In the genomic region with DNA sequence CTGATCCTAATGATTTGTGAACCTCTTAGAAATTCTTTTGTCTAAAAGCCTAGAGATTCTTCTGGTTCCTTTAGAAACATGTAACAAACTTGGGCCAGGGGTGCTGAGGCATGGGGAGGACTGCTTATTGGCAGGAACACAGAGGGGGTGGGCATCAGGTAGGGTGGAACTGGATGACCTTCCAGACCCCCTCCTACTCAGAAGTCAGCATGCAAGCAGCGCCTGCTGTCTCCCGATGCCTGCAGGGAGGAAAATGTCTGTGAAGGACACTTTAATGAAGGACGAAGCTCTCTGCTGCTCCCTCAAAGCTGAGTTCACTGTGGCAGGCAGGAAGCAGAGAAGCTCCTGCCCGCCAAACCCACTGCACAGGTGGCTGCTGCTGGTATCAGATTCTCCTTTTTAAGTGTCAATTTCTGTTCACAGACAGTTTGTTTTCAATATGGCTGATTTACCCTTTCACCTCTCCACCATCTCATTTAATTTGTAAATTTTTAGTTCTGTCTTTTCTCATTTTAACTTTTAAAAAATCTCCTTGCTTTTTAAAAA, we compare ENCODE assay signal across 1 cellular context.
TF ChIP-seq lines count a peak whose summit lies in the region.

No MANE protein-coding gene starts in this region.

TF ChIP-seq in HepG2, 621 proteins besides CTCF, POLR2A, EP300 and RAD21:
- TF ChIP-seq ZNF768 (CRISPR knock-in tag; IDR thresholded peaks at IDR 0.05) (no peak), IKZF1 (IDR thresholded peaks at IDR 0.05) (no peak), CCDC6 (CRISPR knock-in tag; IDR thresholded peaks at IDR 0.05) (no peak)
- TF ChIP-seq, protein P1, sequence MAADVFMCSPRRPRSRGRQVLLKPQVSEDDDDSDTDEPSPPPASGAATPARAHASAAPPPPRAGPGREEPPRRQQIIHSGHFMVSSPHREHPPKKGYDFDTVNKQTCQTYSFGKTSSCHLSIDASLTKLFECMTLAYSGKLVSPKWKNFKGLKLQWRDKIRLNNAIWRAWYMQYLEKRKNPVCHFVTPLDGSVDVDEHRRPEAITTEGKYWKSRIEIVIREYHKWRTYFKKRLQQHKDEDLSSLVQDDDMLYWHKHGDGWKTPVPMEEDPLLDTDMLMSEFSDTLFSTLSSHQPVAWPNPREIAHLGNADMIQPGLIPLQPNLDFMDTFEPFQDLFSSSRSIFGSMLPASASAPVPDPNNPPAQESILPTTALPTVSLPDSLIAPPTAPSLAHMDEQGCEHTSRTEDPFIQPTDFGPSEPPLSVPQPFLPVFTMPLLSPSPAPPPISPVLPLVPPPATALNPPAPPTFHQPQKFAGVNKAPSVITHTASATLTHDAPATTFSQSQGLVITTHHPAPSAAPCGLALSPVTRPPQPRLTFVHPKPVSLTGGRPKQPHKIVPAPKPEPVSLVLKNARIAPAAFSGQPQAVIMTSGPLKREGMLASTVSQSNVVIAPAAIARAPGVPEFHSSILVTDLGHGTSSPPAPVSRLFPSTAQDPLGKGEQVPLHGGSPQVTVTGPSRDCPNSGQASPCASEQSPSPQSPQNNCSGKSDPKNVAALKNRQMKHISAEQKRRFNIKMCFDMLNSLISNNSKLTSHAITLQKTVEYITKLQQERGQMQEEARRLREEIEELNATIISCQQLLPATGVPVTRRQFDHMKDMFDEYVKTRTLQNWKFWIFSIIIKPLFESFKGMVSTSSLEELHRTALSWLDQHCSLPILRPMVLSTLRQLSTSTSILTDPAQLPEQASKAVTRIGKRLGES (CRISPR knock-in tag; IDR thresholded peaks at IDR 0.05; ENCODE audit: borderline replicate concordance), result no peak
- TF ChIP-seq, protein P2, sequence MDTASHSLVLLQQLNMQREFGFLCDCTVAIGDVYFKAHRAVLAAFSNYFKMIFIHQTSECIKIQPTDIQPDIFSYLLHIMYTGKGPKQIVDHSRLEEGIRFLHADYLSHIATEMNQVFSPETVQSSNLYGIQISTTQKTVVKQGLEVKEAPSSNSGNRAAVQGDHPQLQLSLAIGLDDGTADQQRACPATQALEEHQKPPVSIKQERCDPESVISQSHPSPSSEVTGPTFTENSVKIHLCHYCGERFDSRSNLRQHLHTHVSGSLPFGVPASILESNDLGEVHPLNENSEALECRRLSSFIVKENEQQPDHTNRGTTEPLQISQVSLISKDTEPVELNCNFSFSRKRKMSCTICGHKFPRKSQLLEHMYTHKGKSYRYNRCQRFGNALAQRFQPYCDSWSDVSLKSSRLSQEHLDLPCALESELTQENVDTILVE (CRISPR knock-in tag; IDR thresholded peaks at IDR 0.05), result no peak
- TF ChIP-seq, protein P3, sequence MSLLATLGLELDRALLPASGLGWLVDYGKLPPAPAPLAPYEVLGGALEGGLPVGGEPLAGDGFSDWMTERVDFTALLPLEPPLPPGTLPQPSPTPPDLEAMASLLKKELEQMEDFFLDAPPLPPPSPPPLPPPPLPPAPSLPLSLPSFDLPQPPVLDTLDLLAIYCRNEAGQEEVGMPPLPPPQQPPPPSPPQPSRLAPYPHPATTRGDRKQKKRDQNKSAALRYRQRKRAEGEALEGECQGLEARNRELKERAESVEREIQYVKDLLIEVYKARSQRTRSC (CRISPR knock-in tag; IDR thresholded peaks at IDR 0.05; ENCODE audit: low read depth), result no peak
